ENCODE assay signal across 8 cellular contexts in genomic region chr11:58575377-58576020, GRCh38. TPM values are rescaled to one million over a fixed set of nuclear protein-coding genes. Genes with fewer than 3 reads are reported as not detected.
DNase-seq lines count a peak whose midpoint lies in the region; ATAC-seq and TF ChIP-seq lines count a peak whose summit lies in the region.

LPXN (minus strand) TSS chr11:58575856; CDS start chr11:58575772, 84 bp downstream.

- DNase-seq in Ammon's horn (ENCODE audit: low spot score), result peak; percentile 53
- DNase-seq in activated B cell treated with CpG ODN at 0.5 μM for 24 hours, result peak; percentile 57
- DNase-seq in effector memory CD4-positive, alpha-beta T cell, result peak; percentile 36 to 54 (median 43)
- DNase-seq in omental fat pad (ENCODE audit: low spot score), result no peak
- no peak for DNase-seq in cerebellar cortex (ENCODE audit: low spot score)
- no peak for DNase-seq in GM19238 (ENCODE audit: insufficient read length, low spot score)

- H3K4me1 Mint-ChIP-seq in activated B cell treated with CpG ODN at 0.5 μM for 24 hours, result peaks cover 70% of the 10 kb centered on the region

- H3K9me3 ChIP-seq in HUES64 (ENCODE audit: insufficient read depth, low read depth, low read length), result no peaks in the 10 kb centered on the region
- no peaks in the 10 kb centered on the region for H3K9me3 ChIP-seq in effector memory CD4-positive, alpha-beta T cell (ENCODE audit: control insufficient read depth, low read length)

- no peak for TF ChIP-seq CTCF in activated B cell treated with CpG ODN at 0.5 μM for 24 hours (IDR thresholded peaks at IDR 0.05)
- TF ChIP-seq CTCF in omental fat pad (IDR thresholded peaks at IDR 0.05), result no peak

- H3K27ac Mint-ChIP-seq in activated B cell treated with CpG ODN at 0.5 μM for 24 hours, result peak within 1 kb of the TSS; percentile 100

- H3K9me3 Mint-ChIP-seq in activated B cell treated with CpG ODN at 0.5 μM for 24 hours, result no peaks in the 10 kb centered on the region

- POLR2A ChIA-PET in activated B cell treated with CpG ODN at 0.5 μM for 24 hours (lab: Charles Lee), result interaction anchor here (0.5 to 6.2 kb wide), 29 partner anchors 8 to 699 kb away, joined by 3 to 35 read pairs (median 4); partner anchors contain the start of genes FAM111B and MPEG1

- peak; percentile 3 for ATAC-seq in activated B cell treated with CpG ODN at 0.5 μM for 24 hours (ENCODE audit: low read depth)
- no peak for ATAC-seq in omental fat pad (ENCODE audit: low FRiP score)
- no peak for ATAC-seq in GM21360 (IDR thresholded peaks at IDR 0.05; ENCODE audit: unreplicated experiment)

- peak within 1 kb of the TSS; percentile 96 for H3K4me3 Mint-ChIP-seq in activated B cell treated with CpG ODN at 0.5 μM for 24 hours

- 96% methylated on average over 6 of the region's 6 CpGs for WGBS in HUES64

- H3K36me3 Mint-ChIP-seq in activated B cell treated with CpG ODN at 0.5 μM for 24 hours (ENCODE audit: low read depth), result peaks cover 55% of the 10 kb centered on the region

- peaks cover 13% of the 10 kb centered on the region for H3K4me1 ChIP-seq in HUES64 (ENCODE audit: insufficient read depth, low read length)
- peaks cover 34% of the 10 kb centered on the region for H3K4me1 ChIP-seq in effector memory CD4-positive, alpha-beta T cell (ENCODE audit: control insufficient read depth, insufficient read depth, low read length, poor library complexity, severe bottlenecking)

- H3K9ac ChIP-seq in HUES64 (ENCODE audit: low read depth, low read length), result peak within 1 kb of the TSS; percentile 99

- H3K36me3 ChIP-seq in HUES64 (ENCODE audit: insufficient read depth, low read length), result no peaks in the 10 kb centered on the region; the same call in 1 of the 2 replicates
- H3K36me3 ChIP-seq in effector memory CD4-positive, alpha-beta T cell (ENCODE audit: control insufficient read depth, insufficient read depth, low read length), result peaks cover 7% of the 10 kb centered on the region

- intact Hi-C loops in activated B cell treated with CpG ODN at 0.5 μM for 24 hours (cut with micrococcal nuclease), result loop anchor here (2.0 to 5.0 kb wide), 6 partner anchors 483 to 1228 kb away; partner anchors contain the start of gene UBE2L6

- peak within 1 kb of the TSS; percentile 94; the same call in 1 of the 2 replicates for H3K4me3 ChIP-seq in HUES64 (ENCODE audit: low read length)
- H3K4me3 ChIP-seq in effector memory CD4-positive, alpha-beta T cell (ENCODE audit: insufficient read depth, low read depth, low read length, poor library complexity, severe bottlenecking), result peak within 1 kb of the TSS; percentile 72

- H3K27ac ChIP-seq in HUES64 (ENCODE audit: low read depth, low read length), result peak within 1 kb of the TSS; percentile 44; the same call in 1 of the 2 replicates
- H3K27ac ChIP-seq in effector memory CD4-positive, alpha-beta T cell (ENCODE audit: insufficient read depth, low read length, poor library complexity, severe bottlenecking), result peak within 1 kb of the TSS; percentile 99

- CTCF ChIA-PET in activated B cell treated with CpG ODN at 0.5 μM for 24 hours (lab: Charles Lee), result interaction anchor here (0.9 to 4.0 kb wide), 4 partner anchors 8 to 583 kb away, joined by 3 to 30 read pairs (median 4); no protein-coding TSS in a partner anchor

- no peaks in the 10 kb centered on the region for H3K27me3 ChIP-seq in HUES64 (ENCODE audit: insufficient read depth, low read length)
- no peaks in the 10 kb centered on the region for H3K27me3 ChIP-seq in effector memory CD4-positive, alpha-beta T cell (replicated peaks; ENCODE audit: control insufficient read depth, insufficient read depth, low read length, poor library complexity, severe bottlenecking)

- H3K27me3 Mint-ChIP-seq in activated B cell treated with CpG ODN at 0.5 μM for 24 hours, result no peaks in the 10 kb centered on the region

RNA-seq across cellular contexts. Expression of gene LPXN, which starts in this region (rescaled TPM):
- 1.1 TPM for polyA plus RNA-seq in HUES64 (2013, experiment 1 of 2)
- 1.7 TPM for polyA plus RNA-seq in HUES64 (2013, experiment 2 of 2)
- 279 and 284 TPM in 2 replicates for total RNA-seq in activated B cell treated with CpG ODN at 0.5 μM for 24 hours
- total RNA-seq in omental fat pad, result 10 to 100 TPM in 3 of 4 donors, 1 to 10 TPM in 1; 9.8 to 40.7 (median 15.1) TPM

Comparison
In these comparisons a context has a peak if more than half of its experiments do, and no peak if none do; other contexts are left out.
1. DNase-seq: peak in Ammon's horn (single experiment), activated B cell treated with CpG ODN at 0.5 μM for 24 hours (single experiment) and effector memory CD4-positive, alpha-beta T cell (3 of 3); none in omental fat pad (single experiment), cerebellar cortex (single experiment) and GM19238 (single experiment).